In genomic region chr5:50929174-50929573, GRCh38 we compare ENCODE assay signal across 3 cellular contexts.
TF ChIP-seq lines count a peak whose summit lies in the region.

No MANE protein-coding gene starts in this region.

TF ChIP-seq in GM23338, 12 proteins besides CTCF, POLR2A, EP300 and RAD21 (continued from another document and continues in another):
- no peak for TF ChIP-seq EZH2 (IDR thresholded peaks at IDR 0.05; ENCODE audit: low read depth, unreplicated experiment)
- TF ChIP-seq REST (IDR thresholded peaks at IDR 0.05; ENCODE audit: unreplicated experiment): no peak

TF ChIP-seq in HCT116, 20 proteins besides CTCF, POLR2A, EP300 and RAD21 (continued from another document):
- TF ChIP-seq CEBPB (IDR thresholded peaks at IDR 0.05; ENCODE audit: low read depth): 0 out of 2 replicates have a peak, but pooled peaks have one; percentile 13
- TF ChIP-seq EZH2phosphoT487 (IDR thresholded peaks at IDR 0.05; ENCODE audit: borderline replicate concordance): no peak
- no peak for TF ChIP-seq POLR2AphosphoS5 (IDR thresholded peaks at IDR 0.05; ENCODE audit: low read depth, low read length)
- no peak for TF ChIP-seq SIN3A (IDR thresholded peaks at IDR 0.05; ENCODE audit: low read depth)
- no peak for TF ChIP-seq ZFX (IDR thresholded peaks at IDR 0.05)

TF ChIP-seq in H1, 55 proteins besides CTCF, POLR2A, EP300 and RAD21 (continued from another document):
- no peak for TF ChIP-seq BCL11A (IDR thresholded peaks at IDR 0.05; ENCODE audit: low read depth in 2 of 2, low read length in 2 of 2)
